In the genomic region with DNA sequence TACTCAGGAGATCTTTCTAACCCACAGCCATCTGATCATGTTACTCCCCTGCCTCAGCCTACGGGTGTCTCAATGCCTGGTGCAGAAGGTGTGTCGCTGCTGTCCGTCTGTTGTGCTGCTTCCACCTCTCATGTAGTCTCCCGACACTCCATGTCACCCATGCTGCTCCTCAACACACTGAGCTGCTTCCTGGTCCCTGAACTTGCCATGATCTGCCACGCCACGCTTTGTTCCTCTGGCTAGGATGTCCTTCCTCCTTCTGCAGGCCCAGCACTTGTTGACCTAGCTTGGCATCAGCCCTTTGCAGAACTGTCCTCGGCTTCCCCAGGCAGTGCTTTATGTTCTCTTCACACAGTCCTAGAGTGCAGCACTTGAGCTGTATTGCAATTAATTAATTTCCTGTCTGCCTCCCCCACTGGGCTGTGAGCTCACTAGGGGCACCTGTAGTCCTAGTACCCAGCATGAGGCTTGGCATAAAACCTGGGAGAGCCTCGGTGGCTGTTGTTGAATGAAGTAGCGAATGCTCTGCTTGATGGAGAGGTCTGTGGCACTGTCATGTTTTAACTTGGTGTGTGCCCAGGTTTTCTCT, we compare ENCODE assay signal across 13 cellular contexts. TPM values are rescaled to one million over a fixed set of nuclear protein-coding genes. Genes with fewer than 3 reads are reported as not detected.
DNase-seq lines count a peak whose midpoint lies in the region; ATAC-seq and TF ChIP-seq lines count a peak whose summit lies in the region.
"Had no signal": no experiment of that assay in that cellular context is flagged by ENCODE, and none has a peak within 500 bp of the region (broad histone marks: within the 10 kb centered on the region; RNA-seq: fewer than 3 reads in every experiment).

No MANE protein-coding gene starts in this region.

- no peaks in the 10 kb centered on the region for H3K9me3 Mint-ChIP-seq in activated naive CD8-positive, alpha-beta T cell treated with anti-CD3 and anti-CD28 coated beads, Interleukin-2, amount 50 U/mL, for 24 hours
- H3K9me3 Mint-ChIP-seq: endodermal cell had no signal

- H3K27ac Mint-ChIP-seq in activated naive CD8-positive, alpha-beta T cell treated with anti-CD3 and anti-CD28 coated beads, Interleukin-2, amount 50 U/mL, for 24 hours = peak overlapping the region; percentile 52

- CTCF ChIA-PET in HEK293 (lab: Yijun Ruan, JAX) = interaction anchor here (0.5 to 3.2 kb wide), 8 partner anchors 10 to 618 kb away, joined by 3 to 12 read pairs (median 3); no protein-coding TSS in a partner anchor

- no peak overlapping the region for H3K4me3 ChIP-seq in HEK293 (ENCODE audit: low read depth, low read length)
- no peak overlapping the region for H3K4me3 ChIP-seq in neutrophil (ENCODE audit: low read depth in 1 of 2, low read length in 1 of 2)
- H3K4me3 ChIP-seq: SJSA1 had no signal

- H3K36me3 ChIP-seq in HEK293 (ENCODE audit: control insufficient read depth in 2 of 2, insufficient read depth in 1 of 2, low read length in 2 of 2) (peaks cover 13 to 69% of the 10 kb centered on the region in 2 experiments; a peak in 2 of 3 replicates), neutrophil (peaks cover 64% of the 10 kb centered on the region)

- H3K4me1 ChIP-seq in HEK293 (ENCODE audit: control insufficient read depth, insufficient read depth, low read length) = peaks cover 12% of the 10 kb centered on the region
- peaks cover 46 to 48% of the 10 kb centered on the region in 2 experiments for H3K4me1 ChIP-seq in neutrophil (ENCODE audit: control insufficient read depth in 1 of 2, insufficient read depth in 1 of 2, low read depth in 1 of 2, low read length in 1 of 2)

- TF ChIP-seq CTCF in HEK293 (tag by site-specific recombination; IDR thresholded peaks at IDR 0.05) (no peak), neutrophil (IDR thresholded peaks at IDR 0.05) (no peak)

- no peaks in the 10 kb centered on the region for H3K9me3 ChIP-seq in HEK293 (ENCODE audit: control insufficient read depth, insufficient read depth, low read depth, low read length)
- H3K9me3 ChIP-seq in neutrophil = no peaks in the 10 kb centered on the region
- H3K9me3 ChIP-seq: SJSA1 had no signal

- H3K36me3 Mint-ChIP-seq in activated naive CD8-positive, alpha-beta T cell treated with anti-CD3 and anti-CD28 coated beads, Interleukin-2, amount 50 U/mL, for 24 hours (ENCODE audit: low read depth) = peaks cover 38% of the 10 kb centered on the region

- H3K27ac ChIP-seq in HEK293 (ENCODE audit: extremely low read depth, low read depth, low read length) (no peak overlapping the region), neutrophil (peak overlapping the region; percentile 63)
- H3K27ac ChIP-seq: SJSA1 had no signal

- peaks cover 40% of the 10 kb centered on the region for H3K4me1 Mint-ChIP-seq in activated naive CD8-positive, alpha-beta T cell treated with anti-CD3 and anti-CD28 coated beads, Interleukin-2, amount 50 U/mL, for 24 hours

- no peaks in the 10 kb centered on the region for H3K27me3 Mint-ChIP-seq in activated naive CD8-positive, alpha-beta T cell treated with anti-CD3 and anti-CD28 coated beads, Interleukin-2, amount 50 U/mL, for 24 hours

- peak; percentile 24 for DNase-seq in NCI-H2107 treated with DMSO at 0.1 percent for 48 hours (lab: John Stamatoyannopoulos, UW; ENCODE audit: unreplicated experiment)
- DNase-seq in NCI-H2107 (lab: John Stamatoyannopoulos, UW) = no peak
- DNase-seq in activated naive CD8-positive, alpha-beta T cell treated with anti-CD3 and anti-CD28 coated beads, Interleukin-2, amount 50 U/mL, for 24 hours = no peak
- no peak for DNase-seq in effector CD4-positive, alpha-beta T cell
- DNase-seq in mesenteric fat pad (ENCODE audit: low spot score) = no peak
- DNase-seq: activated CD4-positive, alpha-beta T cell treated with anti-CD3 and anti-CD28 coated beads, Interleukin-2, amount 50 U/mL, for 48 hours; anterior cingulate cortex; endodermal cell; stimulated activated CD4-positive, alpha-beta T cell treated with anti-CD3 and anti-CD28 coated beads, Interleukin-4, amount 100 ng/mL, for 1 hour had no signal

- no peaks in the 10 kb centered on the region for H3K27me3 ChIP-seq in neutrophil
- H3K27me3 ChIP-seq: SJSA1 had no signal

- POLR2A ChIA-PET in HEK293 (lab: Yijun Ruan, JAX) = interaction anchor here (1.4 to 2.7 kb wide), 2 partner anchors 9 to 19 kb away, joined by 3 to 17 read pairs; partner anchors contain the start of gene GTPBP1

- no peak overlapping the region for H3K4me3 Mint-ChIP-seq in activated naive CD8-positive, alpha-beta T cell treated with anti-CD3 and anti-CD28 coated beads, Interleukin-2, amount 50 U/mL, for 24 hours
- H3K4me3 Mint-ChIP-seq: endodermal cell had no signal

- ATAC-seq in activated naive CD8-positive, alpha-beta T cell treated with anti-CD3 and anti-CD28 coated beads, Interleukin-2, amount 50 U/mL, for 24 hours = peak; percentile 14
- no peak for ATAC-seq in GM18907 (IDR thresholded peaks at IDR 0.05; ENCODE audit: unreplicated experiment)

TF ChIP-seq in HEK293, 187 proteins besides CTCF, POLR2A, EP300 and RAD21:
- TF ChIP-seq ZFP37 (tag by site-specific recombination; IDR thresholded peaks at IDR 0.05) (no peak), ZBTB6 (tag by site-specific recombination; IDR thresholded peaks at IDR 0.05) (no peak), ZIC2 (tag by site-specific recombination; IDR thresholded peaks at IDR 0.05) (peak; percentile 92), SP7 (tag by site-specific recombination; IDR thresholded peaks at IDR 0.05) (no peak), ZNF169 (tag by site-specific recombination; IDR thresholded peaks at IDR 0.05) (no peak), ZNF132 (tag by site-specific recombination; IDR thresholded peaks at IDR 0.05; ENCODE audit: borderline replicate concordance) (no peak), GLIS2 (tag by site-specific recombination; IDR thresholded peaks at IDR 0.05) (no peak), ZBTB48 (tag by site-specific recombination; IDR thresholded peaks at IDR 0.05) (no peak), ZNF423 (tag by site-specific recombination; IDR thresholded peaks at IDR 0.05) (no peak), ZNF24 (tag by site-specific recombination; IDR thresholded peaks at IDR 0.05) (no peak), ZFP69B (tag by site-specific recombination; IDR thresholded peaks at IDR 0.05) (no peak), ZEB2 (tag by site-specific recombination; IDR thresholded peaks at IDR 0.05) (no peak), ZNF510 (tag by site-specific recombination; IDR thresholded peaks at IDR 0.05; ENCODE audit: insufficient replicate concordance) (no peak), ZNF600 (tag by site-specific recombination; IDR thresholded peaks at IDR 0.05) (peak; percentile 52; the same call in 1 of the 2 replicates), ZNF544 (tag by site-specific recombination; IDR thresholded peaks at IDR 0.05) (no peak), FEZF1 (tag by site-specific recombination; IDR thresholded peaks at IDR 0.05) (no peak), WT1 (tag by site-specific recombination; IDR thresholded peaks at IDR 0.05) (no peak), ZNF558 (tag by site-specific recombination; IDR thresholded peaks at IDR 0.05) (no peak), ZNF549 (tag by site-specific recombination; IDR thresholded peaks at IDR 0.05) (no peak), SCRT1 (tag by site-specific recombination; IDR thresholded peaks at IDR 0.05; ENCODE audit: borderline replicate concordance) (0 out of 2 replicates have a peak, but pooled peaks have one; percentile 32), ZNF791 (tag by site-specific recombination; IDR thresholded peaks at IDR 0.05) (no peak), SCRT2 (tag by site-specific recombination; IDR thresholded peaks at IDR 0.05) (peak; percentile 87)
- TF ChIP-seq, protein P1, sequence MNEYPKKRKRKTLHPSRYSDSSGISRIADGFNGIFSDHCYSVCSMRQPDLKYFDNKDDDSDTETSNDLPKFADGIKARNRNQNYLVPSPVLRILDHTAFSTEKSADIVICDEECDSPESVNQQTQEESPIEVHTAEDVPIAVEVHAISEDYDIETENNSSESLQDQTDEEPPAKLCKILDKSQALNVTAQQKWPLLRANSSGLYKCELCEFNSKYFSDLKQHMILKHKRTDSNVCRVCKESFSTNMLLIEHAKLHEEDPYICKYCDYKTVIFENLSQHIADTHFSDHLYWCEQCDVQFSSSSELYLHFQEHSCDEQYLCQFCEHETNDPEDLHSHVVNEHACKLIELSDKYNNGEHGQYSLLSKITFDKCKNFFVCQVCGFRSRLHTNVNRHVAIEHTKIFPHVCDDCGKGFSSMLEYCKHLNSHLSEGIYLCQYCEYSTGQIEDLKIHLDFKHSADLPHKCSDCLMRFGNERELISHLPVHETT (tag by site-specific recombination; IDR thresholded peaks at IDR 0.05) = no peak

RNA-seq across cellular contexts. Expression of gene GTPBP1, which starts 9.5 kb away (rescaled TPM):
- 40.4 TPM for total RNA-seq in mesenteric fat pad

RNA-seq across cellular contexts. Expression of gene JOSD1, which starts 14.5 kb away (rescaled TPM):
- total RNA-seq in mesenteric fat pad = 53.8 TPM

RNA-seq across cellular contexts. Expression of gene TOMM22, which starts 33.5 kb away (rescaled TPM):
- 71.1 TPM for total RNA-seq in mesenteric fat pad

RNA-seq across cellular contexts. Expression of gene SUN2, which starts 40.5 kb away (rescaled TPM):
- total RNA-seq in mesenteric fat pad = 286 TPM

RNA-seq across cellular contexts. Expression of gene CBY1, which starts 58.8 kb away (rescaled TPM):
- 18.9 TPM for total RNA-seq in mesenteric fat pad
